Comparison of ENCODE assay signal across 13 cellular contexts in the genomic region with DNA sequence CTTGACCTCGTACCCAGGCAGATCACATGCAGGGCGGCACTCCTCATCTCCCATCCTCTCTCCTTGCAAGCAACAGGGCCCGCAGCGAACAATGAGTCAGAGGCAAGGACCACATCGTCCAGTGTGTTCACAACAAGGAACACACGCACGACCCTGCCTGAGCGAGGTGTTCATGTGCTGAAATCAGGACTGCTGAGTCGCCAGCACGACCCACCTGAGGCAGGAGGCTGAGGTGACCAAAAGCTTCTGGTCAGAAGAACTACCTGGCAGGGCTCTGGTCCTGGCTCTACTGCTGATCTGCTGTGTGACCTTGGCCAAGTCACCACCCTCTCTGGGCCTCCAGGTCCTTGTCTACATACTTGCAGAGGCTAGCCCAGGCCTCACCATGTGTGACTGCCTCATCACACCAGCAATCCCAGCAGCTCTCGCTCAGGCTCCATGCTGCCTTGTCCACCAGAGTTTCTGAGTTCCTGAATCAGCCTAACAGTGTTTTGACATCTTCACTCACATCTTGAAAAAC.
A peak's percentile ranks its signal among the peaks of the same experiment; 100 is the strongest.
DNase-seq lines count a peak whose midpoint lies in the region; ATAC-seq, FAIRE-seq and TF ChIP-seq lines count a peak whose summit lies in the region.
"Had no signal": no experiment of that assay in that cellular context is flagged by ENCODE, and none has a peak within 500 bp of the region (broad histone marks: within the 10 kb centered on the region; RNA-seq: fewer than 3 reads in every experiment).

No MANE protein-coding gene starts in this region.

- in situ Hi-C loops in GM12878 (cut with MboI) = no loop called here

- H3K4ac ChIP-seq in H9 (ENCODE audit: low read depth, low read length) = no peak overlapping the region

- H3K27ac ChIP-seq in H9 (ENCODE audit: insufficient read length, low read depth, low read length) (peak overlapping the region; percentile 21), GM12878 (ENCODE audit: control insufficient read depth, insufficient read depth) (no peak overlapping the region), skeletal muscle tissue (ENCODE audit: low read depth, low read length) (peak overlapping the region; percentile 75)
- H3K27ac ChIP-seq: body of pancreas, right atrium auricular region had no signal

- no peaks in the 10 kb centered on the region; a peak in 1 of 7 replicates for H3K36me3 Mint-ChIP-seq in H9 (ENCODE audit: insufficient read depth in 1 of 3, low read depth in 3 of 3)

- BruUV-seq in GM12878 (replicated peaks; lab: Mats Ljungman, UMichigan) = no TSS peak

- H2BK15ac ChIP-seq in H9 (ENCODE audit: low read depth, low read length) = no peak overlapping the region

- no peaks in the 10 kb centered on the region for H3K27me3 ChIP-seq in H9 (ENCODE audit: insufficient read depth, low read length)
- H3K27me3 ChIP-seq in GM12878 (replicated peaks in 1 of 2; ENCODE audit: control insufficient read depth in 2 of 2, insufficient read depth in 2 of 2, low read length in 1 of 2) = no peaks in the 10 kb centered on the region
- H3K27me3 ChIP-seq in skeletal muscle tissue (ENCODE audit: control insufficient read depth in 3 of 3, insufficient read depth in 3 of 3, low read length in 3 of 3) = no peaks in the 10 kb centered on the region
- H3K27me3 ChIP-seq: body of pancreas, right atrium auricular region had no signal

- H3K9me3 ChIP-seq in H9 (ENCODE audit: control insufficient read depth, low read depth, low read length) (no peaks in the 10 kb centered on the region), GM12878 (replicated peaks; ENCODE audit: control insufficient read depth, insufficient read depth, low read length) (no peaks in the 10 kb centered on the region), skeletal muscle tissue (ENCODE audit: control insufficient read depth in 3 of 3, low read length in 3 of 3) (no peaks in the 10 kb centered on the region)
- H3K9me3 ChIP-seq: body of pancreas, right atrium auricular region had no signal

- peak overlapping the region; percentile 2 to 51; a peak in 3 of 5 replicates for H3K4me3 Mint-ChIP-seq in H9

- H3K4me1 ChIP-seq in H9 (ENCODE audit: insufficient read depth, low read length) = peaks cover 48% of the 10 kb centered on the region
- peaks cover 14% of the 10 kb centered on the region for H3K4me1 ChIP-seq in GM12878 (ENCODE audit: control insufficient read depth, insufficient read depth, low read length)
- H3K4me1 ChIP-seq in skeletal muscle tissue (ENCODE audit: control insufficient read depth in 3 of 3, insufficient read depth in 3 of 3, low read length in 3 of 3) = peaks cover 96 to 100% (median 100%) of the 10 kb centered on the region in 3 donors

- DNase-seq in H9 (no peak), GM12878 (ENCODE audit: low read depth, low spot score) (no peak), iris pigment epithelial cell (ENCODE audit: low read depth) (peak; percentile 77), germinal center (ENCODE audit: low spot score) (no peak), urothelium cell line (ENCODE audit: low spot score) (no peak)
- DNase-seq: activated T-cell treated with anti-CD3 and anti-CD28 coated beads for 4 hours, body of pancreas, C1 segment of cervical spinal cord, NCI-H226 had no signal

- intact Hi-C loops in GM12878 (cut with micrococcal nuclease; ENCODE audit: unreplicated experiment) = no loop called here

- no peak overlapping the region for H3K56ac ChIP-seq in H9 (ENCODE audit: insufficient read length, low read depth, low read length)

- H3T11ph ChIP-seq in H9 (ENCODE audit: low read length) = no peak overlapping the region

- H3K79me2 ChIP-seq in H9 (ENCODE audit: insufficient read depth, low read length) (peaks cover 16% of the 10 kb centered on the region; the same call in 1 of the 2 replicates), GM12878 (ENCODE audit: control insufficient read depth, insufficient read depth, low read length) (peaks cover 3% of the 10 kb centered on the region)

- H3K23me2 ChIP-seq in H9 (ENCODE audit: insufficient read length, low read depth, low read length, poor library complexity, severe bottlenecking) = no peaks in the 10 kb centered on the region

- FAIRE-seq in GM12878 (lab: Jason Lieb, UNC) (no peak), urothelium cell line (lab: Jason Lieb, UNC) (no peak)

- H3K18ac ChIP-seq in H9 (ENCODE audit: insufficient read length, low read depth, low read length) = peak overlapping the region; percentile 43

- H2BK20ac ChIP-seq in H9 (ENCODE audit: low read depth, low read length, poor library complexity, severe bottlenecking) = no peak overlapping the region

- no peak overlapping the region for H3K23ac ChIP-seq in H9 (ENCODE audit: insufficient read length, low read depth, low read length)

- H3K14ac ChIP-seq in H9 (ENCODE audit: insufficient read depth, low read length) = peak overlapping the region; percentile 14; the same call in 1 of the 2 replicates

- peak overlapping the region; percentile 26 for H3K4me2 ChIP-seq in H9 (ENCODE audit: insufficient read depth, insufficient read length, low read length)
- H3K4me2 ChIP-seq in GM12878 (ENCODE audit: control insufficient read depth, insufficient read depth) = no peak overlapping the region

- no peak for TF ChIP-seq EP300 in GM12878 (IDR thresholded peaks at IDR 0.05; ENCODE audit: borderline replicate concordance in 1 of 2, control insufficient read depth in 1 of 2, low read depth in 2 of 2, low read length in 2 of 2)

- TF ChIP-seq RAD21 in GM12878 (IDR thresholded peaks at IDR 0.05; ENCODE audit: insufficient read depth, low read depth, low read length) = no peak

- TF ChIP-seq POLR2A in GM12878 (IDR thresholded peaks at IDR 0.05; ENCODE audit: low read depth, low read length) = no peak

- peaks cover 6% of the 10 kb centered on the region for H3K79me1 ChIP-seq in H9 (ENCODE audit: insufficient read depth, low read depth, low read length, poor library complexity, severe bottlenecking)

- SMC1A ChIA-PET in GM12878 (lab: Charles Lee; ENCODE audit: uncharacterized antibody, unreplicated experiment) = interaction anchor here (0.6 kb wide), 1 partner anchor 410 kb away, joined by 4 read pairs; no protein-coding TSS in a partner anchor

- H3K4me3 ChIP-seq in GM12878 (no peak overlapping the region), skeletal muscle tissue (ENCODE audit: low read length in 3 of 3) (peak overlapping the region in 2 of 3 donors; percentile 24 to 42)
- H3K4me3 ChIP-seq: body of pancreas, right atrium auricular region had no signal

- H2BK120ac ChIP-seq in H9 (ENCODE audit: low read depth, low read length, poor library complexity, severe bottlenecking) = no peak overlapping the region

- H2BK12ac ChIP-seq in H9 (ENCODE audit: insufficient read length, low read depth, low read length) = no peak overlapping the region

- no CpG with 5 or more reads among the region's 11 CpGs for WGBS in H9 (ENCODE audit: extremely low coverage, insufficient read length, low lambda C conversion rate)
- WGBS in GM12878 (ENCODE audit: insufficient coverage, insufficient replicate concordance, low lambda C conversion rate, missing lambda C conversion rate) = 78% methylated on average over 11 of the region's 11 CpGs

- H3K27ac Mint-ChIP-seq in H9 = peak overlapping the region; percentile 86 to 94 (median 90); a peak in 5 of 7 replicates

- RAD21 ChIA-PET in GM12878 (lab: Charles Lee; ENCODE audit: unreplicated experiment) = no interaction called here

- H3K27me3 Mint-ChIP-seq in H9 (ENCODE audit: low read depth) = no peaks in the 10 kb centered on the region

- CTCF ChIA-PET in GM12878 (lab: Yijun Ruan, JAX) = interaction anchor here (0.6 to 0.9 kb wide), 5 partner anchors 17 to 477 kb away, joined by 3 to 4 read pairs (median 3); no protein-coding TSS in a partner anchor

- H4K20me1 ChIP-seq in H9 (ENCODE audit: control insufficient read depth, insufficient read depth, insufficient read length) (no peaks in the 10 kb centered on the region), GM12878 (ENCODE audit: control insufficient read depth, insufficient read depth) (no peaks in the 10 kb centered on the region)

- no peak overlapping the region for H4K8ac ChIP-seq in H9 (replicated peaks; ENCODE audit: insufficient read length, low read depth, low read length)

- POLR2A ChIA-PET in GM12878 (lab: Charles Lee) = no interaction called here

- no peak overlapping the region for H2AFZ ChIP-seq in H9 (ENCODE audit: low read length)
- H2AFZ ChIP-seq in GM12878 (ENCODE audit: control insufficient read depth, low read depth, low read length) = no peak overlapping the region

- H3K9me3 Mint-ChIP-seq in H9 = no peaks in the 10 kb centered on the region

- H4K91ac ChIP-seq in H9 (ENCODE audit: insufficient read length, low read depth, low read length) = peak overlapping the region; percentile 6

- ATAC-seq in GM12878 (no peak), HG03039 (IDR thresholded peaks at IDR 0.05; ENCODE audit: unreplicated experiment) (no peak), GM21390 (IDR thresholded peaks at IDR 0.05; ENCODE audit: unreplicated experiment) (no peak)
- ATAC-seq: body of pancreas had no signal

- peaks cover 98 to 100% of the 10 kb centered on the region in 2 experiments for H3K4me1 Mint-ChIP-seq in H9

- H2AK5ac ChIP-seq in H9 (ENCODE audit: insufficient read length, low read length) = no peak overlapping the region

- H3K36me3 ChIP-seq in GM12878 (ENCODE audit: control insufficient read depth in 2 of 2, insufficient read depth in 2 of 2, low read length in 1 of 2) (peaks cover 5 to 6% of the 10 kb centered on the region in 2 experiments; a peak in 3 of 4 replicates), skeletal muscle tissue (ENCODE audit: control insufficient read depth in 3 of 3, insufficient read depth in 3 of 3, low read length in 3 of 3) (no peaks in the 10 kb centered on the region)
- H3K36me3 ChIP-seq: right atrium auricular region had no signal

- no peak overlapping the region for H2BK5ac ChIP-seq in H9 (ENCODE audit: insufficient read length, low read length)

- H3K9ac ChIP-seq in H9 (ENCODE audit: extremely low read depth, insufficient read length, low read length) (no peak overlapping the region), GM12878 (ENCODE audit: control insufficient read depth, insufficient read depth, low read length) (no peak overlapping the region), skeletal muscle tissue (ENCODE audit: low read depth in 1 of 3, low read length in 3 of 3) (peak overlapping the region in 2 of 3 donors; percentile 27 to 41)

- H4K5ac ChIP-seq in H9 (ENCODE audit: insufficient read length, low read depth, low read length) = no peak overlapping the region

- no peak for TF ChIP-seq CTCF in H9 (conservative IDR thresholded peaks at IDR 0.05)
- no peak for TF ChIP-seq CTCF in GM12878 (IDR thresholded peaks at IDR 0.05 in 2 of 3, conservative IDR thresholded peaks at IDR 0.05 in 1 of 3; ENCODE audit: control insufficient read depth in 2 of 3, extremely low read depth in 1 of 3, insufficient read depth in 1 of 3, low read depth in 3 of 3, low read length in 3 of 3)

TF ChIP-seq in GM12878, 131 proteins besides CTCF, POLR2A, EP300 and RAD21:
- TF ChIP-seq SMARCA5 (IDR thresholded peaks at IDR 0.05) (peak; percentile 32; the same call in 1 of the 2 replicates), BRCA1 (IDR thresholded peaks at IDR 0.05; ENCODE audit: low read depth, low read length) (no peak)

Comparison
In these comparisons a context has a peak if more than half of its experiments do, and no peak if none do; other contexts are left out.
1. H3K9ac ChIP-seq: peak in skeletal muscle tissue (2 of 3); none in H9 (single experiment) and GM12878 (single experiment).